Comparison of ENCODE assay signal across 1 cellular context in genomic region chr18:3177902-3178687, GRCh38.
TF ChIP-seq lines count a peak whose summit lies in the region.

No MANE protein-coding gene starts in this region.

TF ChIP-seq in GM12878, 131 proteins besides CTCF, POLR2A, EP300 and RAD21 (continued from another document):
- TF ChIP-seq REST (IDR thresholded peaks at IDR 0.05; ENCODE audit: low read depth, low read length) = peak; percentile 54; the same call in 1 of the 2 replicates
- no peak for TF ChIP-seq CBX3 (IDR thresholded peaks at IDR 0.05; ENCODE audit: borderline replicate concordance, low read depth)
- TF ChIP-seq SMAD5 (IDR thresholded peaks at IDR 0.05; ENCODE audit: low read depth) = no peak
- TF ChIP-seq PKNOX1 (IDR thresholded peaks at IDR 0.05) = peak; percentile 75
- TF ChIP-seq NRF1 (conservative IDR thresholded peaks at IDR 0.05; ENCODE audit: low read depth, low read length) = no peak
- TF ChIP-seq E4F1 (IDR thresholded peaks at IDR 0.05; ENCODE audit: borderline replicate concordance, partially characterized antibody) = peak; percentile 60
- no peak for TF ChIP-seq ZBTB11 (CRISPR knock-in tag; IDR thresholded peaks at IDR 0.05)
- TF ChIP-seq SREBF2 (IDR thresholded peaks at IDR 0.05; ENCODE audit: low read length) = no peak
- no peak for TF ChIP-seq SUPT20H (IDR thresholded peaks at IDR 0.05; ENCODE audit: borderline replicate concordance, control insufficient read depth, low read depth, low read length)
- peak; percentile 99 for TF ChIP-seq IKZF1 (conservative IDR thresholded peaks at IDR 0.05)
- peak; percentile 52; the same call in 1 of the 2 replicates for TF ChIP-seq RAD51 (IDR thresholded peaks at IDR 0.05)
- no peak for TF ChIP-seq HDAC6 (IDR thresholded peaks at IDR 0.05; ENCODE audit: unreplicated experiment)
- TF ChIP-seq GATAD2B (conservative IDR thresholded peaks at IDR 0.05; ENCODE audit: low read depth) = 0 out of 2 replicates have a peak, but pooled peaks have one; percentile 76
- TF ChIP-seq POLR2AphosphoS2 (IDR thresholded peaks at IDR 0.05; ENCODE audit: low read depth, low read length) = 0 out of 2 replicates have a peak, but pooled peaks have one; percentile 53
- TF ChIP-seq SMC3 (IDR thresholded peaks at IDR 0.05; ENCODE audit: borderline replicate concordance, low read length) = 0 out of 2 replicates have a peak, but pooled peaks have one; percentile 6
- no peak for TF ChIP-seq ZNF622 (IDR thresholded peaks at IDR 0.05)
- TF ChIP-seq ZSCAN29 (IDR thresholded peaks at IDR 0.05) = peak; percentile 66; the same call in 1 of the 2 replicates
TF ChIP-seq in GM12878: peak in this region for 76.
